Comparison of ENCODE assay signal across 9 cellular contexts in genomic region chr18:54983041-54983686, GRCh38. TPM values are rescaled to one million over a fixed set of nuclear protein-coding genes. Genes with fewer than 3 reads are reported as not detected.
DNase-seq lines count a peak whose midpoint lies in the region; ATAC-seq, FAIRE-seq and TF ChIP-seq lines count a peak whose summit lies in the region.
"Had no signal": no experiment of that assay in that cellular context is flagged by ENCODE, and none has a peak within 500 bp of the region (broad histone marks: within the 10 kb centered on the region; RNA-seq: fewer than 3 reads in every experiment).

No MANE protein-coding gene starts in this region.

- no peak overlapping the region for H3K4me3 ChIP-seq in CD8-positive, alpha-beta T cell (ENCODE audit: low read depth, low read length)
- H3K4me3 ChIP-seq in breast epithelium = no peak overlapping the region

- no peaks in the 10 kb centered on the region for H3K36me3 Mint-ChIP-seq in CD8-positive, alpha-beta T cell

- no peak for TF ChIP-seq POLR2A in breast epithelium (IDR thresholded peaks at IDR 0.05)

- FAIRE-seq in urothelium cell line (lab: Jason Lieb, UNC) = no peak

- no peak overlapping the region for H3K27ac ChIP-seq in CD8-positive, alpha-beta T cell (ENCODE audit: low read depth, low read length)
- no peak overlapping the region for H3K27ac ChIP-seq in breast epithelium

- DNase-seq in CD8-positive, alpha-beta T cell = no peak
- peak; percentile 64 for DNase-seq in NCI-H748 (lab: John Stamatoyannopoulos, UW; ENCODE audit: unreplicated experiment)
- DNase-seq in breast epithelium (ENCODE audit: low spot score in 2 of 2) = no peak
- no peak for DNase-seq in left lobe of liver (ENCODE audit: low spot score)
- peak; percentile 26 for DNase-seq in urothelium cell line (ENCODE audit: low spot score)
- no peak for DNase-seq in DMS153 treated with DMSO at 0.1 percent for 48 hours (lab: John Stamatoyannopoulos, UW; ENCODE audit: unreplicated experiment)

- no peak overlapping the region for H3K4me3 Mint-ChIP-seq in CD8-positive, alpha-beta T cell
- H3K4me3 Mint-ChIP-seq: T-helper 1 cell treated with Interleukin-12 subunit alpha and Interleukin-12 subunit beta and Interleukin-4 antibody, amounts not matched to agents 30 μg/mL and 1 μg/mL, for 36 hours had no signal

- H3K4me1 ChIP-seq in CD8-positive, alpha-beta T cell (ENCODE audit: insufficient read depth, low read length) = no peaks in the 10 kb centered on the region
- no peaks in the 10 kb centered on the region for H3K4me1 ChIP-seq in breast epithelium

- TF ChIP-seq CTCF in CD8-positive, alpha-beta T cell (IDR thresholded peaks at IDR 0.05) = peak; percentile 68
- peak; percentile 57 to 69 (median 63) for TF ChIP-seq CTCF in breast epithelium (IDR thresholded peaks at IDR 0.05)

- no peaks in the 10 kb centered on the region for H3K27me3 ChIP-seq in CD8-positive, alpha-beta T cell (ENCODE audit: insufficient read depth, low read length)
- no peaks in the 10 kb centered on the region for H3K27me3 ChIP-seq in breast epithelium

- peaks cover 8% of the 10 kb centered on the region for H3K27me3 Mint-ChIP-seq in CD8-positive, alpha-beta T cell (ENCODE audit: low read depth)

- no peaks in the 10 kb centered on the region for H3K4me1 Mint-ChIP-seq in CD8-positive, alpha-beta T cell (ENCODE audit: low read depth)

- no peaks in the 10 kb centered on the region for H3K9me3 Mint-ChIP-seq in CD8-positive, alpha-beta T cell
- H3K9me3 Mint-ChIP-seq: T-helper 1 cell treated with Interleukin-12 subunit alpha and Interleukin-12 subunit beta and Interleukin-4 antibody, amounts not matched to agents 30 μg/mL and 1 μg/mL, for 36 hours had no signal

- no peak for ATAC-seq in CD8-positive, alpha-beta T cell
- ATAC-seq in GM18909 (IDR thresholded peaks at IDR 0.05; ENCODE audit: poor library complexity, unreplicated experiment) (peak; percentile 93), HG03432 (IDR thresholded peaks at IDR 0.05; ENCODE audit: unreplicated experiment) (peak; percentile 82), left lobe of liver (peak; percentile 90)

- no peaks in the 10 kb centered on the region for H3K9me3 ChIP-seq in CD8-positive, alpha-beta T cell (ENCODE audit: low read length)
- no peaks in the 10 kb centered on the region for H3K9me3 ChIP-seq in breast epithelium

- CTCF ChIA-PET in CD8-positive, alpha-beta T cell (lab: Charles Lee) = interaction anchor here (0.6 to 1.5 kb wide), 7 partner anchors 8 to 429 kb away, joined by 3 to 9 read pairs (median 4); no protein-coding TSS in a partner anchor

- H3K36me3 ChIP-seq in CD8-positive, alpha-beta T cell (ENCODE audit: insufficient read depth, low read length) = no peaks in the 10 kb centered on the region
- H3K36me3 ChIP-seq in breast epithelium = no peaks in the 10 kb centered on the region

- POLR2A ChIA-PET in CD8-positive, alpha-beta T cell (lab: Charles Lee) = no interaction called here

- H3K27ac Mint-ChIP-seq in CD8-positive, alpha-beta T cell = no peak overlapping the region
- H3K27ac Mint-ChIP-seq: T-helper 1 cell treated with Interleukin-12 subunit alpha and Interleukin-12 subunit beta and Interleukin-4 antibody, amounts not matched to agents 30 μg/mL and 1 μg/mL, for 36 hours had no signal

- intact Hi-C loops in CD8-positive, alpha-beta T cell (cut with DNase I, micrococcal nuclease) = loop anchor here (2.0 to 5.0 kb wide), 4 partner anchors 304 to 590 kb away; no protein-coding TSS in a partner anchor
- intact Hi-C loops in breast epithelium (cut with DNase I; ENCODE audit: low total_unique reads) = no loop called here

RNA-seq across cellular contexts. Expression of gene CCDC68, which starts 23.9 kb away (rescaled TPM):
- not detected for total RNA-seq in CD8-positive, alpha-beta T cell
- 1 to 10 TPM; 6.6 to 9.6 (median 8.5) TPM for total RNA-seq in breast epithelium
- total RNA-seq in left lobe of liver = 4.6 TPM

Comparison
In these comparisons a context has a peak if more than half of its experiments do, and no peak if none do; other contexts are left out.
1. DNase-seq: peak in NCI-H748 (single experiment) and urothelium cell line (single experiment); none in CD8-positive, alpha-beta T cell (0 of 7), breast epithelium (0 of 2), left lobe of liver (single experiment) and DMS153 treated with DMSO at 0.1 percent for 48 hours (single experiment).